ENCODE assay signal across 8 cellular contexts in genomic region chr13:44050450-44051063, GRCh38.
DNase-seq lines count a peak whose midpoint lies in the region; ATAC-seq and TF ChIP-seq lines count a peak whose summit lies in the region.

No MANE protein-coding gene starts in this region.

- POLR2A ChIA-PET in SK-N-SH (lab: Yijun Ruan, JAX): interaction anchor here (1.8 kb wide), 1 partner anchor 386 kb away, joined by 8 read pairs; no protein-coding TSS in a partner anchor

- H3K4ac ChIP-seq in H9 (ENCODE audit: low read depth, low read length): no peak overlapping the region

- no peak overlapping the region for H3K14ac ChIP-seq in H9 (ENCODE audit: insufficient read depth, low read length)

- H3K36me3 Mint-ChIP-seq in H9 (ENCODE audit: insufficient read depth in 1 of 3, low read depth in 3 of 3): no peaks in the 10 kb centered on the region; a peak in 1 of 7 replicates

- H3K56ac ChIP-seq in H9 (ENCODE audit: insufficient read length, low read depth, low read length): no peak overlapping the region

- H2BK12ac ChIP-seq in H9 (ENCODE audit: insufficient read length, low read depth, low read length): no peak overlapping the region

- H4K5ac ChIP-seq in H9 (ENCODE audit: insufficient read length, low read depth, low read length): no peak overlapping the region

- no peak overlapping the region for H3K18ac ChIP-seq in H9 (ENCODE audit: insufficient read length, low read depth, low read length)

- H2AK5ac ChIP-seq in H9 (ENCODE audit: insufficient read length, low read length): no peak overlapping the region

- H3K4me3 ChIP-seq in BE2C (ENCODE audit: low read depth, low read length) (no peak overlapping the region), SK-N-SH (ENCODE audit: low read depth in 2 of 2, low read length in 1 of 2) (peak overlapping the region in 1 of 2 experiments; percentile 32; a peak in 1 of 4 replicates), thoracic aorta (no peak overlapping the region)

- peak; percentile 81 for TF ChIP-seq RAD21 in SK-N-SH (IDR thresholded peaks at IDR 0.05; ENCODE audit: low read length)

- H2BK20ac ChIP-seq in H9 (ENCODE audit: low read depth, low read length, poor library complexity, severe bottlenecking): no peak overlapping the region

- H2AFZ ChIP-seq in H9 (ENCODE audit: low read length) (no peak overlapping the region), SK-N-SH (ENCODE audit: low read depth) (no peak overlapping the region; the same call in 1 of the 2 replicates)

- ATAC-seq in thoracic aorta (ENCODE audit: insufficient number of reproducible peaks, low FRiP score, low read depth) (no peak), HG03025 (IDR thresholded peaks at IDR 0.05; ENCODE audit: low FRiP score, unreplicated experiment) (no peak), GM21737 (IDR thresholded peaks at IDR 0.05; ENCODE audit: unreplicated experiment) (no peak), GM18519 (IDR thresholded peaks at IDR 0.05; ENCODE audit: low FRiP score, unreplicated experiment) (no peak)

- no peak for TF ChIP-seq EP300 in SK-N-SH (IDR thresholded peaks at IDR 0.05; ENCODE audit: borderline replicate concordance in 1 of 2, low read depth in 1 of 2, low read length in 1 of 2)

- H3K27ac ChIP-seq in H9 (ENCODE audit: insufficient read length, low read depth, low read length) (no peak overlapping the region), SK-N-SH (ENCODE audit: low read depth in 2 of 2, low read length in 1 of 2) (no peak overlapping the region), thoracic aorta (no peak overlapping the region)

- H3K27me3 ChIP-seq in BE2C (peaks cover 32% of the 10 kb centered on the region), H9 (ENCODE audit: insufficient read depth, low read length) (no peaks in the 10 kb centered on the region), SK-N-SH (ENCODE audit: insufficient read depth) (no peaks in the 10 kb centered on the region), thoracic aorta (replicated peaks; ENCODE audit: insufficient read depth) (no peaks in the 10 kb centered on the region)

- H3K23ac ChIP-seq in H9 (ENCODE audit: insufficient read length, low read depth, low read length): no peak overlapping the region

- H4K91ac ChIP-seq in H9 (ENCODE audit: insufficient read length, low read depth, low read length): no peak overlapping the region

- H3K36me3 ChIP-seq in BE2C (no peaks in the 10 kb centered on the region), SK-N-SH (replicated peaks in 1 of 2; ENCODE audit: control insufficient read depth in 1 of 2, insufficient read depth in 2 of 2, low read length in 1 of 2) (no peaks in the 10 kb centered on the region), thoracic aorta (no peaks in the 10 kb centered on the region)

- H3K4me2 ChIP-seq in H9 (ENCODE audit: insufficient read depth, insufficient read length, low read length): no peak overlapping the region
- H3K4me2 ChIP-seq in SK-N-SH: no peak overlapping the region

- H3T11ph ChIP-seq in H9 (ENCODE audit: low read length): no peak overlapping the region

- no peak overlapping the region for H2BK120ac ChIP-seq in H9 (ENCODE audit: low read depth, low read length, poor library complexity, severe bottlenecking)

- H3K27ac Mint-ChIP-seq in H9: no peak overlapping the region

- H2BK15ac ChIP-seq in H9 (ENCODE audit: low read depth, low read length): no peak overlapping the region

- H3K79me1 ChIP-seq in H9 (ENCODE audit: insufficient read depth, low read depth, low read length, poor library complexity, severe bottlenecking): no peaks in the 10 kb centered on the region

- no peaks in the 10 kb centered on the region for H3K9me2 ChIP-seq in SK-N-SH

- WGBS in H9 (ENCODE audit: extremely low coverage, insufficient read length, low lambda C conversion rate): no CpG with 5 or more reads among the region's 3 CpGs
- WGBS in SK-N-SH (ENCODE audit: low lambda C conversion rate): 20% methylated on average over 3 of the region's 3 CpGs

- CTCF ChIA-PET in SK-N-SH (lab: Yijun Ruan, JAX): interaction anchor here (0.6 to 1.5 kb wide), 8 partner anchors 13 to 420 kb away, joined by 3 to 6 read pairs (median 3); no protein-coding TSS in a partner anchor

- no peak overlapping the region for H2BK5ac ChIP-seq in H9 (ENCODE audit: insufficient read length, low read length)

- H3K9ac ChIP-seq in H9 (ENCODE audit: extremely low read depth, insufficient read length, low read length): no peak overlapping the region
- H3K9ac ChIP-seq in SK-N-SH: no peak overlapping the region

- no peaks in the 10 kb centered on the region for H3K4me1 ChIP-seq in BE2C
- H3K4me1 ChIP-seq in H9 (ENCODE audit: insufficient read depth, low read length): no peaks in the 10 kb centered on the region
- peaks cover 0 to under 1% of the 10 kb centered on the region in 2 experiments; a peak in 2 of 4 replicates for H3K4me1 ChIP-seq in SK-N-SH (ENCODE audit: control insufficient read depth in 1 of 2, insufficient read depth in 2 of 2, low read depth in 1 of 2, low read length in 1 of 2)
- peaks cover 20 to 36% of the 10 kb centered on the region in 2 donors for H3K4me1 ChIP-seq in thoracic aorta (ENCODE audit: control insufficient read depth in 1 of 2, low read depth in 2 of 2)

- DNase-seq in BE2C (no peak), H9 (no peak), SK-N-SH (peak; percentile 33), germinal center (ENCODE audit: low spot score) (peak; percentile 9), thoracic aorta (ENCODE audit: low spot score) (no peak)

- H3K27me3 Mint-ChIP-seq in H9 (ENCODE audit: low read depth): peaks cover 3% of the 10 kb centered on the region; the same call in 1 of the 2 replicates

- H3F3A ChIP-seq in SK-N-SH (replicated peaks; ENCODE audit: insufficient read depth): no peaks in the 10 kb centered on the region

- no peaks in the 10 kb centered on the region for H3K79me2 ChIP-seq in H9 (ENCODE audit: insufficient read depth, low read length)
- no peaks in the 10 kb centered on the region for H3K79me2 ChIP-seq in SK-N-SH (ENCODE audit: insufficient read depth)

- no peak overlapping the region for H3K4me3 Mint-ChIP-seq in H9

- no peaks in the 10 kb centered on the region for H3K9me3 Mint-ChIP-seq in H9

- peaks cover 24% of the 10 kb centered on the region in 2 experiments for H3K4me1 Mint-ChIP-seq in H9

- H3K9me3 ChIP-seq in BE2C: no peaks in the 10 kb centered on the region
- no peaks in the 10 kb centered on the region for H3K9me3 ChIP-seq in H9 (ENCODE audit: control insufficient read depth, low read depth, low read length)
- no peaks in the 10 kb centered on the region for H3K9me3 ChIP-seq in SK-N-SH
- H3K9me3 ChIP-seq in thoracic aorta: no peaks in the 10 kb centered on the region

- peak; percentile 82 for TF ChIP-seq CTCF in BE2C (IDR thresholded peaks at IDR 0.05; ENCODE audit: low read depth, low read length)
- TF ChIP-seq CTCF in H9 (conservative IDR thresholded peaks at IDR 0.05): peak; percentile 94
- TF ChIP-seq CTCF in SK-N-SH (IDR thresholded peaks at IDR 0.05): peak; percentile 78
- peak; percentile 81 for TF ChIP-seq CTCF in thoracic aorta (IDR thresholded peaks at IDR 0.05)

- H3K23me2 ChIP-seq in H9 (ENCODE audit: insufficient read length, low read depth, low read length, poor library complexity, severe bottlenecking): no peaks in the 10 kb centered on the region

- H4K8ac ChIP-seq in H9 (replicated peaks; ENCODE audit: insufficient read length, low read depth, low read length): no peak overlapping the region

- no peaks in the 10 kb centered on the region for H4K20me1 ChIP-seq in H9 (ENCODE audit: control insufficient read depth, insufficient read depth, insufficient read length)
- no peaks in the 10 kb centered on the region for H4K20me1 ChIP-seq in SK-N-SH (ENCODE audit: insufficient read depth)

TF ChIP-seq in SK-N-SH, 30 proteins besides CTCF, POLR2A, EP300 and RAD21:
- TF ChIP-seq SMC3 (IDR thresholded peaks at IDR 0.05; ENCODE audit: low read depth, low read length): peak; percentile 88
- TF ChIP-seq, protein P1, sequence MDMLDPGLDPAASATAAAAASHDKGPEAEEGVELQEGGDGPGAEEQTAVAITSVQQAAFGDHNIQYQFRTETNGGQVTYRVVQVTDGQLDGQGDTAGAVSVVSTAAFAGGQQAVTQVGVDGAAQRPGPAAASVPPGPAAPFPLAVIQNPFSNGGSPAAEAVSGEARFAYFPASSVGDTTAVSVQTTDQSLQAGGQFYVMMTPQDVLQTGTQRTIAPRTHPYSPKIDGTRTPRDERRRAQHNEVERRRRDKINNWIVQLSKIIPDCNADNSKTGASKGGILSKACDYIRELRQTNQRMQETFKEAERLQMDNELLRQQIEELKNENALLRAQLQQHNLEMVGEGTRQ (IDR thresholded peaks at IDR 0.05; ENCODE audit: borderline replicate concordance, low read depth, low read length): no peak

Comparison
In these comparisons a context has a peak if more than half of its experiments do, and no peak if none do; other contexts are left out.
1. DNase-seq: peak in SK-N-SH (single experiment) and germinal center (single experiment); none in BE2C (single experiment), H9 (single experiment) and thoracic aorta (single experiment).
2. Peak in every context shown above with its lines, with median percentiles within 50 percentile points of each other: CTCF ChIP-seq.